In the genomic region with DNA sequence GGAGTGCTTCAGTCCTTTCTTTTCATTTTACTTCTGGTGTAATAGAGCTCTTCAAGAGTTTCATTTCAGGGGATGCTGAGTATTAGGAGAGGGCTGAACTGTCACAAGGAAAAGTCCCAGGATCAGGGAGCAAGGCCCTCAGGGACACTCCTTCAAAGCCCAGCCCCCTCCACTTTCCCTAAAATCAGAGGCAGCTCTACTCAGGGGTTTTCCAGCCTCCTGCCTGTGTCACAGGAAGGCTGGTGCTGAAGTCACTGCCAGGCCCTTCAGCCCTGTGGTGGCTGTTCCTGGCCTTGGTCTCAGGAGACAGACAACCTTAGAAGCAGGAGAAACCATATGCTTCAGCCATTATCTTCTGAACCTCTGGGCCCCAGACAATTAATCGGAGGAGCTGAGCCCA, we compare ENCODE assay signal across 1 cellular context.
TF ChIP-seq lines count a peak whose summit lies in the region.

No MANE protein-coding gene starts in this region.

TF ChIP-seq in H1, 55 proteins besides CTCF, POLR2A, EP300 and RAD21:
- TF ChIP-seq HDAC2 (IDR thresholded peaks at IDR 0.05; ENCODE audit: borderline replicate concordance in 1 of 2, low read depth in 2 of 2, low read length in 2 of 2) (no peak), CREB1 (IDR thresholded peaks at IDR 0.05) (no peak), JUND (IDR thresholded peaks at IDR 0.05; ENCODE audit: low read length) (no peak)
- TF ChIP-seq, protein P1, sequence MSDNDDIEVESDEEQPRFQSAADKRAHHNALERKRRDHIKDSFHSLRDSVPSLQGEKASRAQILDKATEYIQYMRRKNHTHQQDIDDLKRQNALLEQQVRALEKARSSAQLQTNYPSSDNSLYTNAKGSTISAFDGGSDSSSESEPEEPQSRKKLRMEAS (IDR thresholded peaks at IDR 0.05): no peak
